22 cellular contexts compared by ENCODE assay signal in genomic region chr5:150598821-150599273, GRCh38. TPM values are rescaled to one million over a fixed set of nuclear protein-coding genes. Genes with fewer than 3 reads are reported as not detected.
DNase-seq lines count a peak whose midpoint lies in the region; ATAC-seq and TF ChIP-seq lines count a peak whose summit lies in the region.
"Had no signal": no experiment of that assay in that cellular context is flagged by ENCODE, and none has a peak within 500 bp of the region (broad histone marks: within the 10 kb centered on the region; RNA-seq: fewer than 3 reads in every experiment).

No MANE protein-coding gene starts in this region.

- peaks cover 38 to 99% (median 88%) of the 10 kb centered on the region in 9 donors for H3K4me1 ChIP-seq in heart right ventricle
- H3K4me1 ChIP-seq in trophoblast cell (ENCODE audit: control insufficient read depth in 1 of 2, insufficient read depth in 2 of 2, low read length in 2 of 2), result peaks cover 30 to 35% of the 10 kb centered on the region in 2 experiments
- no peaks in the 10 kb centered on the region for H3K4me1 ChIP-seq in urinary bladder (ENCODE audit: insufficient read depth)
- H3K4me1 ChIP-seq: parathyroid adenoma had no signal

- no peak overlapping the region for H3K23ac ChIP-seq in trophoblast cell (ENCODE audit: low read length)

- H3K27me3 Mint-ChIP-seq in brain, result peaks cover 3% of the 10 kb centered on the region
- H3K27me3 Mint-ChIP-seq: activated naive CD8-positive, alpha-beta T cell treated with anti-CD3 and anti-CD28 coated beads for 36 hours had no signal

- H2BK12ac ChIP-seq in trophoblast cell (ENCODE audit: low read length), result peak overlapping the region; percentile 27

- H3K79me2 ChIP-seq in trophoblast cell (ENCODE audit: control insufficient read depth, insufficient read depth, low read length, poor library complexity), result peaks cover 11% of the 10 kb centered on the region
- H3K79me2 ChIP-seq: parathyroid adenoma had no signal

- TF ChIP-seq CTCF in brain (conservative IDR thresholded peaks at IDR 0.05) (no peak), heart right ventricle (IDR thresholded peaks at IDR 0.05) (no peak)

- DNase-seq in heart right ventricle (no peak), trophoblast cell (no peak), putamen (ENCODE audit: low spot score) (no peak), midbrain (lab: John Stamatoyannopoulos, UW) (no peak), cerebellar nuclear complex (lab: John Stamatoyannopoulos, UW) (no peak)
- DNase-seq: activated naive CD8-positive, alpha-beta T cell treated with anti-CD3 and anti-CD28 coated beads for 36 hours; activated T-cell treated with anti-CD3 and anti-CD28 coated beads, Interleukin-2, amount 50 U/mL, for 72 hours; AML-193; COR-L47; HFFc6; KBM-7; MV-4-11; naive B cell; NCI-H187 treated with DMSO at 0.1 percent for 48 hours; NCI-H345; PC-9 had no signal

- H3K27ac Mint-ChIP-seq in brain, result peak overlapping the region in 3 of 5 experiments; percentile 62 to 90 (median 80)
- H3K27ac Mint-ChIP-seq: activated naive CD8-positive, alpha-beta T cell treated with anti-CD3 and anti-CD28 coated beads for 36 hours; activated T-cell treated with anti-CD3 and anti-CD28 coated beads, Interleukin-2, amount 50 U/mL, for 72 hours; HFFc6; naive B cell had no signal

- H3K36me3 ChIP-seq in heart right ventricle, result no peaks in the 10 kb centered on the region
- no peaks in the 10 kb centered on the region for H3K36me3 ChIP-seq in trophoblast cell (ENCODE audit: control insufficient read depth in 1 of 2, insufficient read depth in 2 of 2, low read length in 2 of 2)
- H3K36me3 ChIP-seq in urinary bladder (ENCODE audit: insufficient read depth), result no peaks in the 10 kb centered on the region

- no peaks in the 10 kb centered on the region for H3K9me3 Mint-ChIP-seq in brain
- H3K9me3 Mint-ChIP-seq: activated naive CD8-positive, alpha-beta T cell treated with anti-CD3 and anti-CD28 coated beads for 36 hours; activated T-cell treated with anti-CD3 and anti-CD28 coated beads, Interleukin-2, amount 50 U/mL, for 72 hours; HFFc6; naive B cell had no signal

- H3K27me3 ChIP-seq in heart right ventricle (no peaks in the 10 kb centered on the region), trophoblast cell (ENCODE audit: insufficient read depth, low read length) (no peaks in the 10 kb centered on the region)

- H2BK120ac ChIP-seq in trophoblast cell (ENCODE audit: insufficient read depth, low read length, poor library complexity), result no peak overlapping the region

- H3K4me3 Mint-ChIP-seq in brain, result no peak overlapping the region
- H3K4me3 Mint-ChIP-seq: activated naive CD8-positive, alpha-beta T cell treated with anti-CD3 and anti-CD28 coated beads for 36 hours; activated T-cell treated with anti-CD3 and anti-CD28 coated beads, Interleukin-2, amount 50 U/mL, for 72 hours; HFFc6 had no signal

- no peak overlapping the region for H2BK5ac ChIP-seq in trophoblast cell (ENCODE audit: low read depth, low read length, poor library complexity)

- H3K9ac ChIP-seq in trophoblast cell (ENCODE audit: low read length), result no peak overlapping the region
- H3K9ac ChIP-seq: parathyroid adenoma had no signal

- 72 to 73% methylated on average over 12 of the region's 12 CpGs for whole genome bisulfite sequencing in heart right ventricle, 2 donors
- WGBS in trophoblast cell (ENCODE audit: extremely low coverage, insufficient coverage, insufficient read length), result no CpG with 5 or more reads among the region's 12 CpGs
- 81% methylated on average over 12 of the region's 12 CpGs for WGBS in urinary bladder

- no peak overlapping the region for H4K12ac ChIP-seq in trophoblast cell (ENCODE audit: low read depth, low read length)

- no peak overlapping the region for H3K4ac ChIP-seq in trophoblast cell (ENCODE audit: low read depth, low read length)

- peak in 1 of 8 donors; percentile 18 for ATAC-seq in heart right ventricle
- ATAC-seq in HG02623 (IDR thresholded peaks at IDR 0.05; ENCODE audit: unreplicated experiment), result no peak
- ATAC-seq: activated CD4-positive, CD25-positive, alpha-beta regulatory T cell treated with anti-CD3 and anti-CD28 coated beads, Interleukin-2, amount 50 U/mL, for 24 hours; activated T-cell treated with anti-CD3 and anti-CD28 coated beads, Interleukin-2, amount 50 U/mL, for 72 hours had no signal

- peak overlapping the region; percentile 3 for H2AK5ac ChIP-seq in trophoblast cell (ENCODE audit: low read length)

- intact Hi-C loops in heart right ventricle (cut with DNase I), result loop anchor here in 2 of 10 donors (5.0 kb wide), 1 partner anchor 43 kb away; the partner anchor contains the start of gene SYNPO (in 2 of the 2)

- H3K9me3 ChIP-seq in heart right ventricle (no peaks in the 10 kb centered on the region), trophoblast cell (ENCODE audit: insufficient read depth, low read depth, low read length) (no peaks in the 10 kb centered on the region)

- H3K79me1 ChIP-seq in trophoblast cell (ENCODE audit: low read length), result peaks cover 39% of the 10 kb centered on the region

- H3K36me3 Mint-ChIP-seq in brain, result no peaks in the 10 kb centered on the region
- H3K36me3 Mint-ChIP-seq: activated naive CD8-positive, alpha-beta T cell treated with anti-CD3 and anti-CD28 coated beads for 36 hours; naive B cell had no signal

- H2AFZ ChIP-seq in trophoblast cell (ENCODE audit: insufficient read depth, low read length, poor library complexity), result no peak overlapping the region
- H2AFZ ChIP-seq: parathyroid adenoma, PC-9 had no signal

- no peak overlapping the region for H3K18ac ChIP-seq in trophoblast cell (ENCODE audit: low read length)

- H3K4me3 ChIP-seq in heart right ventricle (no peak overlapping the region), trophoblast cell (ENCODE audit: low read depth, low read length) (no peak overlapping the region), urinary bladder (ENCODE audit: low read depth, low read length) (no peak overlapping the region)
- H3K4me3 ChIP-seq: lung, PC-9 had no signal

- H3K4me2 ChIP-seq in trophoblast cell (ENCODE audit: low read length), result no peak overlapping the region
- H3K4me2 ChIP-seq: PC-9 had no signal

- no peak overlapping the region for H4K8ac ChIP-seq in trophoblast cell (ENCODE audit: low read depth, low read length)

- peak overlapping the region; percentile 13 for H3K14ac ChIP-seq in trophoblast cell (ENCODE audit: low read length)

- H3K4me1 Mint-ChIP-seq in brain, result peaks cover 71% of the 10 kb centered on the region
- H3K4me1 Mint-ChIP-seq: activated naive CD8-positive, alpha-beta T cell treated with anti-CD3 and anti-CD28 coated beads for 36 hours had no signal

- H4K91ac ChIP-seq in trophoblast cell (ENCODE audit: low read depth, low read length), result peak overlapping the region; percentile 67

- H3K27ac ChIP-seq in heart right ventricle, result peak overlapping the region; percentile 9 to 90 (median 82)
- no peak overlapping the region for H3K27ac ChIP-seq in trophoblast cell (ENCODE audit: low read depth, low read length)
- peak overlapping the region; percentile 49 for H3K27ac ChIP-seq in urinary bladder (ENCODE audit: low read depth)
- H3K27ac ChIP-seq: parathyroid adenoma, PC-9 had no signal

RNA-seq across cellular contexts. Expression of gene SYNPO, which starts 41.6 kb away (rescaled TPM):
- polyA plus RNA-seq in brain (ENCODE audit: insufficient read depth, low read depth, low replicate concordance), result 50.7 TPM
- total RNA-seq in heart right ventricle, result 100 to 1,000 TPM; 589 to 777 (median 703) TPM
- polyA plus RNA-seq in heart right ventricle, result 100 to 1,000 TPM; 129 to 344 TPM
- polyA plus RNA-seq in trophoblast cell (2013), result 52.3 and 58.9 TPM in 2 replicates
- total RNA-seq in urinary bladder, result 6.8 TPM
- 47.2 TPM for polyA plus RNA-seq in urinary bladder
